Comparison of ENCODE assay signal across 11 cellular contexts in genomic region chr2:45001629-45002385, GRCh38. TPM values are rescaled to one million over a fixed set of nuclear protein-coding genes. Genes with fewer than 3 reads are reported as not detected.
DNase-seq lines count a peak whose midpoint lies in the region; ATAC-seq and TF ChIP-seq lines count a peak whose summit lies in the region.
"Had no signal": no experiment of that assay in that cellular context is flagged by ENCODE, and none has a peak within 500 bp of the region (broad histone marks: within the 10 kb centered on the region; RNA-seq: fewer than 3 reads in every experiment).

No MANE protein-coding gene starts in this region.

- H3K4me3 ChIP-seq in mammary epithelial cell (replicated peaks in 1 of 3; ENCODE audit: insufficient read depth in 1 of 3, low read depth in 2 of 3, low read length in 3 of 3) (peak overlapping the region; percentile 23 to 32 (median 31)), mesendoderm (ENCODE audit: low read length) (no peak overlapping the region), vagina (peak overlapping the region; percentile 18 to 22)

- H3K9me3 ChIP-seq in mammary epithelial cell (replicated peaks; ENCODE audit: insufficient read depth, low read length) (no peaks in the 10 kb centered on the region), vagina (no peaks in the 10 kb centered on the region)

- H3K36me3 Mint-ChIP-seq in stimulated activated naive CD8-positive, alpha-beta T cell treated with anti-CD3 and anti-CD28 coated beads, Interleukin-15, Interleukin-2, amounts not matched to agents 100 ng/mL and 50 ng/mL, for 24 hours (ENCODE audit: low read depth), result no peaks in the 10 kb centered on the region

- TF ChIP-seq POLR2A in vagina (IDR thresholded peaks at IDR 0.05), result no peak

- intact Hi-C loops in mammary epithelial cell (cut with micrococcal nuclease) (loop anchor here (10.0 kb wide), 1 partner anchor 323 kb away; no protein-coding TSS in a partner anchor), vagina (cut with DNase I) (no loop called here)

- H3K36me3 ChIP-seq in mammary epithelial cell (ENCODE audit: insufficient read depth, low read length) (no peaks in the 10 kb centered on the region), mesendoderm (ENCODE audit: control insufficient read depth, insufficient read depth, low read length) (no peaks in the 10 kb centered on the region), vagina (no peaks in the 10 kb centered on the region)

- peaks cover 31% of the 10 kb centered on the region for H3K4me1 Mint-ChIP-seq in stimulated activated naive CD8-positive, alpha-beta T cell treated with anti-CD3 and anti-CD28 coated beads, Interleukin-15, Interleukin-2, amounts not matched to agents 100 ng/mL and 50 ng/mL, for 24 hours (ENCODE audit: low read depth)

- H3K4me1 ChIP-seq in mammary epithelial cell (ENCODE audit: insufficient read depth, low read length) (peaks cover 10% of the 10 kb centered on the region), mesendoderm (ENCODE audit: control insufficient read depth, low read depth, low read length) (peaks cover 2% of the 10 kb centered on the region), vagina (peaks cover 29% of the 10 kb centered on the region)

- no peak overlapping the region for H3K56ac ChIP-seq in mesendoderm (ENCODE audit: low read length)

- no peak overlapping the region for H3K27ac Mint-ChIP-seq in stimulated activated naive CD8-positive, alpha-beta T cell treated with anti-CD3 and anti-CD28 coated beads, Interleukin-15, Interleukin-2, amounts not matched to agents 100 ng/mL and 50 ng/mL, for 24 hours

- peak overlapping the region; percentile 66 for H3K4me3 Mint-ChIP-seq in stimulated activated naive CD8-positive, alpha-beta T cell treated with anti-CD3 and anti-CD28 coated beads, Interleukin-15, Interleukin-2, amounts not matched to agents 100 ng/mL and 50 ng/mL, for 24 hours

- dilution Hi-C loops in mammary epithelial cell (cut with HindIII; ENCODE audit: low sequenced_read_pairs), result no loop called here

- H3K27ac ChIP-seq in mammary epithelial cell (ENCODE audit: insufficient read depth, low read depth, low read length) (no peak overlapping the region), mesendoderm (ENCODE audit: low read depth, low read length) (no peak overlapping the region), vagina (no peak overlapping the region)

- H3K79me1 ChIP-seq in mesendoderm (ENCODE audit: low read length), result no peaks in the 10 kb centered on the region

- BruUV-seq in mammary epithelial cell (replicated peaks; lab: Mats Ljungman, UMichigan), result no TSS peak

- no peaks in the 10 kb centered on the region for H3K79me2 ChIP-seq in mammary epithelial cell (ENCODE audit: insufficient read depth, low read length)
- no peaks in the 10 kb centered on the region for H3K79me2 ChIP-seq in mesendoderm (ENCODE audit: control insufficient read depth, insufficient read depth, low read length)

- in situ Hi-C loops in mammary epithelial cell (cut with MboI; ENCODE audit: low sequenced_read_pairs in 2 of 2), result no loop called here

- H3K18ac ChIP-seq in mesendoderm (ENCODE audit: low read length), result no peak overlapping the region

- H3K9me3 Mint-ChIP-seq in stimulated activated naive CD8-positive, alpha-beta T cell treated with anti-CD3 and anti-CD28 coated beads, Interleukin-15, Interleukin-2, amounts not matched to agents 100 ng/mL and 50 ng/mL, for 24 hours, result no peaks in the 10 kb centered on the region

- WGBS in mammary epithelial cell (ENCODE audit: low coverage, missing lambda C conversion rate), result 70% methylated on average over 12 of the region's 17 CpGs
- WGBS in mesendoderm (ENCODE audit: extremely low coverage, insufficient coverage, low lambda C conversion rate), result no CpG with 5 or more reads among the region's 17 CpGs

- ATAC-seq in stimulated activated naive CD8-positive, alpha-beta T cell treated with anti-CD3 and anti-CD28 coated beads, Interleukin-15, Interleukin-2, amounts not matched to agents 100 U/mL and 50 U/mL, for 24 hours, result no peak
- ATAC-seq in GM18519 (IDR thresholded peaks at IDR 0.05; ENCODE audit: low FRiP score, unreplicated experiment), result no peak

- peak overlapping the region; percentile 72 for H3K4me2 ChIP-seq in mammary epithelial cell (ENCODE audit: insufficient read depth, low read depth, low read length)
- no peak overlapping the region for H3K4me2 ChIP-seq in mesendoderm (ENCODE audit: low read length)

- H4K20me1 ChIP-seq in mammary epithelial cell (ENCODE audit: insufficient read depth, low read length), result no peaks in the 10 kb centered on the region

- no peak for DNase-seq in stimulated activated naive CD8-positive, alpha-beta T cell treated with anti-CD3 and anti-CD28 coated beads, Interleukin-15, Interleukin-2, amounts not matched to agents 100 U/mL and 50 U/mL, for 24 hours
- no peak for DNase-seq in mammary epithelial cell
- DNase-seq in mesendoderm, result peak; percentile 62
- DNase-seq in vagina (ENCODE audit: extremely low spot score in 2 of 2), result no peak
- no peak for DNase-seq in stimulated activated CD4-positive, alpha-beta T cell treated with anti-CD3 and anti-CD28 coated beads, Interleukin-15, amount 100 ng/mL, for 24 hours
- DNase-seq in OCI-M2 (lab: John Stamatoyannopoulos, UW; ENCODE audit: unreplicated experiment), result no peak
- DNase-seq: activated naive CD4-positive, alpha-beta T cell treated with anti-CD3 and anti-CD28 coated beads, Interleukin-2, amount 50 U/mL, for 16 hours; head of caudate nucleus had no signal

- H4K8ac ChIP-seq in mesendoderm (ENCODE audit: low read depth, low read length), result no peak overlapping the region

- no peak overlapping the region for H2AK5ac ChIP-seq in mesendoderm (ENCODE audit: low read length)

- no peak overlapping the region for H3K23ac ChIP-seq in mesendoderm (ENCODE audit: low read length)

- no peak for TF ChIP-seq CTCF in mammary epithelial cell (conservative IDR thresholded peaks at IDR 0.05 in 1 of 2, IDR thresholded peaks at IDR 0.05 in 1 of 2; ENCODE audit: extremely low read depth in 1 of 2, insufficient read depth in 1 of 2, low read depth in 1 of 2, low read length in 2 of 2)
- TF ChIP-seq CTCF in vagina (IDR thresholded peaks at IDR 0.05), result no peak

- no peak overlapping the region for H2BK120ac ChIP-seq in mesendoderm (ENCODE audit: low read depth, low read length)

- no peak overlapping the region for H3K9ac ChIP-seq in mammary epithelial cell (ENCODE audit: insufficient read depth, low read length)
- no peak overlapping the region for H3K9ac ChIP-seq in mesendoderm (ENCODE audit: low read length)

- H2AFZ ChIP-seq in mammary epithelial cell (ENCODE audit: low read depth, low read length), result peak overlapping the region; percentile 76

- H3K27me3 Mint-ChIP-seq in stimulated activated naive CD8-positive, alpha-beta T cell treated with anti-CD3 and anti-CD28 coated beads, Interleukin-15, Interleukin-2, amounts not matched to agents 100 ng/mL and 50 ng/mL, for 24 hours, result peaks cover 88% of the 10 kb centered on the region

- no peak overlapping the region for H2BK15ac ChIP-seq in mesendoderm (replicated peaks; ENCODE audit: low read depth)

- H4K5ac ChIP-seq in mesendoderm (ENCODE audit: low read length), result no peak overlapping the region

- H3K4ac ChIP-seq in mesendoderm (ENCODE audit: low read depth, low read length), result no peak overlapping the region

- H3K27me3 ChIP-seq in mammary epithelial cell (ENCODE audit: insufficient read depth, low read length) (peaks cover 43% of the 10 kb centered on the region), mesendoderm (ENCODE audit: insufficient read depth, low read length, poor library complexity) (peaks cover 66% of the 10 kb centered on the region), vagina (no peaks in the 10 kb centered on the region)

- no peak overlapping the region for H2BK5ac ChIP-seq in mesendoderm (ENCODE audit: low read length)

- CTCF ChIA-PET in mammary epithelial cell (lab: Charles Lee; ENCODE audit: low non-redundant PET), result no interaction called here

RNA-seq across cellular contexts. Expression of gene SIX2, which starts 7.4 kb away (rescaled TPM):
- not detected for total RNA-seq in mammary epithelial cell
- polyA plus RNA-seq in mammary epithelial cell, result 0.02 TPM
- polyA minus RNA-seq in mammary epithelial cell, result not detected
- 1.1 TPM for polyA plus RNA-seq in mesendoderm (2013, experiment 1 of 2)
- 1.0 TPM for polyA plus RNA-seq in mesendoderm (2013, experiment 2 of 2)
- total RNA-seq in vagina, result 16.7 TPM
- polyA plus RNA-seq: CD14-positive monocyte had no signal

Comparison
In these comparisons a context has a peak if more than half of its experiments do, and no peak if none do; other contexts are left out.
1. RNA of gene SIX2, which starts 7.4 kb away (total RNA-seq): 16.7 TPM in vagina (single experiment); not detected in mammary epithelial cell; every median in the first group is over 10 times any median in the second.